Comparison of ENCODE assay signal across 12 cellular contexts in the genomic region with DNA sequence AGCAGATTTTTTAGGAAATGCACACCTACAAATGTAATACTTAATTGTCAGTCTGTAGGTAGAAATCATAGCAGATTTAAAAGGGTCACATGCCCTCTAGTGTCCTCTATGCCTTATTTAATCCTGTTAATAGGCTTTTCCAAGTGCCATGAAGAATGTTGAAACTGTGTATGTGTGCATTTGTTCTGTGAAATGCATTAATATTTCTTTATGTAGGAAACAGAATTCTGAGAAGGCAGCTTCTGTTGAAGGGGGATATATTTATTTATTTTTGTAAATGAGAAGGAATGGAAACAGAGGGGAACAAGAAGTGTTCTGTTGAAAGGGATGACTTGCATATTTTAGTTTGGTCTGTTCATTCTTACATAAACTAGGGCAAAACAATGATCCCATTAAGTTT. TPM values are rescaled to one million over a fixed set of nuclear protein-coding genes. Genes with fewer than 3 reads are reported as not detected.
DNase-seq lines count a peak whose midpoint lies in the region; ATAC-seq, FAIRE-seq and TF ChIP-seq lines count a peak whose summit lies in the region.
"Had no signal": no experiment of that assay in that cellular context is flagged by ENCODE, and none has a peak within 500 bp of the region (broad histone marks: within the 10 kb centered on the region; RNA-seq: fewer than 3 reads in every experiment).

No MANE protein-coding gene starts in this region.

- RAD21 ChIA-PET in GM12878 (lab: Charles Lee; ENCODE audit: unreplicated experiment), result interaction anchor here (1.0 to 7.8 kb wide), 11 partner anchors 8 to 452 kb away, joined by 3 to 81 read pairs (median 6); partner anchors contain the start of gene GAS2

- ATAC-seq in GM12878 (peak; percentile 24; the same call in 1 of the 3 replicates), HG03108 (IDR thresholded peaks at IDR 0.05; ENCODE audit: unreplicated experiment) (no peak)

- H3K27me3 ChIP-seq in GM12878 (replicated peaks in 1 of 2; ENCODE audit: control insufficient read depth in 2 of 2, insufficient read depth in 2 of 2, low read length in 1 of 2), result no peaks in the 10 kb centered on the region
- H3K27me3 ChIP-seq: uterus had no signal

- H3K4me1 ChIP-seq in GM12878 (ENCODE audit: control insufficient read depth, insufficient read depth, low read length), result peaks cover 11% of the 10 kb centered on the region
- H3K4me1 ChIP-seq: uterus had no signal

- H3K4me1 Mint-ChIP-seq in neural crest cell, result peaks cover 21% of the 10 kb centered on the region

- no TSS peak for BruUV-seq in GM12878 (replicated peaks; lab: Mats Ljungman, UMichigan)

- H3K27ac Mint-ChIP-seq in neural crest cell (ENCODE audit: unreplicated experiment), result no peak overlapping the region

- no peak overlapping the region for H3K4me3 ChIP-seq in GM12878
- H3K4me3 ChIP-seq: smooth muscle cell, uterus had no signal

- H3K9me3 ChIP-seq in GM12878 (replicated peaks; ENCODE audit: control insufficient read depth, insufficient read depth, low read length), result 0 out of 3 replicates have a peak, but pooled peaks cover under 1% of the 10 kb centered on the region
- H3K9me3 ChIP-seq: uterus had no signal

- FAIRE-seq in GM12878 (lab: Jason Lieb, UNC), result no peak
- FAIRE-seq: GM12891 had no signal

- H3K36me3 Mint-ChIP-seq in neural crest cell (ENCODE audit: low read depth), result no peaks in the 10 kb centered on the region

- TF ChIP-seq POLR2A in GM12878 (IDR thresholded peaks at IDR 0.05; ENCODE audit: low read depth, low read length), result no peak

- no peaks in the 10 kb centered on the region for H3K79me2 ChIP-seq in GM12878 (ENCODE audit: control insufficient read depth, insufficient read depth, low read length)

- CTCF ChIA-PET in GM12878 (lab: Yijun Ruan, JAX), result interaction anchor here (0.7 to 6.5 kb wide), 11 partner anchors 8 to 443 kb away, joined by 3 to 83 read pairs (median 8); partner anchors contain the start of gene SVIP

- DNase-seq in H4 (ENCODE audit: low spot score) (peak; percentile 19), NCI-H2029 (lab: John Stamatoyannopoulos, UW) (peak; percentile 5), GM12878 (ENCODE audit: low read depth, low spot score) (no peak), neural crest cell (ENCODE audit: low read depth, low spot score) (no peak), GM03348 (ENCODE audit: low spot score) (no peak), MV-4-11 (lab: John Stamatoyannopoulos, UW) (no peak)
- DNase-seq: anterior cingulate cortex, NCI-H2227 treated with DMSO at 0.1 percent for 48 hours, uterus had no signal

- no peak overlapping the region for H3K27ac ChIP-seq in GM12878 (ENCODE audit: control insufficient read depth, insufficient read depth)
- H3K27ac ChIP-seq: uterus had no signal

- H3K27me3 Mint-ChIP-seq in neural crest cell (ENCODE audit: low read depth), result peaks cover 3% of the 10 kb centered on the region

- TF ChIP-seq CTCF in GM12878 (IDR thresholded peaks at IDR 0.05 in 2 of 3, conservative IDR thresholded peaks at IDR 0.05 in 1 of 3; ENCODE audit: control insufficient read depth in 2 of 3, extremely low read depth in 1 of 3, insufficient read depth in 1 of 3, low read depth in 3 of 3, low read length in 3 of 3), result peak; percentile 15 to 38 (median 23); a peak in 3 of 6 replicates
- TF ChIP-seq CTCF in neural crest cell (conservative IDR thresholded peaks at IDR 0.05), result peak; percentile 34

- no peak overlapping the region for H3K4me3 Mint-ChIP-seq in neural crest cell

- TF ChIP-seq EP300 in GM12878 (IDR thresholded peaks at IDR 0.05; ENCODE audit: borderline replicate concordance in 1 of 2, control insufficient read depth in 1 of 2, low read depth in 2 of 2, low read length in 2 of 2), result no peak

- H3K9ac ChIP-seq in GM12878 (ENCODE audit: control insufficient read depth, insufficient read depth, low read length), result no peak overlapping the region

- POLR2A ChIA-PET in GM12878 (lab: Charles Lee), result interaction anchor here (1.9 kb wide), 1 partner anchor 107 kb away, joined by 8 read pairs; no protein-coding TSS in a partner anchor

- peak; percentile 42; the same call in 1 of the 2 replicates for TF ChIP-seq RAD21 in GM12878 (IDR thresholded peaks at IDR 0.05; ENCODE audit: insufficient read depth, low read depth, low read length)

- no peak overlapping the region for H3K4me2 ChIP-seq in GM12878 (ENCODE audit: control insufficient read depth, insufficient read depth)
- H3K4me2 ChIP-seq: smooth muscle cell had no signal

- no peak overlapping the region for H2AFZ ChIP-seq in GM12878 (ENCODE audit: control insufficient read depth, low read depth, low read length)

- intact Hi-C loops in GM12878 (cut with micrococcal nuclease; ENCODE audit: unreplicated experiment), result no loop called here

- peaks cover 8% of the 10 kb centered on the region for H3K9me3 Mint-ChIP-seq in neural crest cell

- SMC1A ChIA-PET in GM12878 (lab: Charles Lee; ENCODE audit: uncharacterized antibody, unreplicated experiment), result interaction anchor here (0.6 to 14.6 kb wide), 13 partner anchors 8 to 293 kb away, joined by 3 to 251 read pairs (median 5); partner anchors contain the start of gene FANCF

- H4K20me1 ChIP-seq in GM12878 (ENCODE audit: control insufficient read depth, insufficient read depth), result no peaks in the 10 kb centered on the region

- no peaks in the 10 kb centered on the region for H3K36me3 ChIP-seq in GM12878 (ENCODE audit: control insufficient read depth in 2 of 2, insufficient read depth in 2 of 2, low read length in 1 of 2)
- H3K36me3 ChIP-seq: uterus had no signal

- in situ Hi-C loops in GM12878 (cut with MboI), result no loop called here

TF ChIP-seq in GM12878, 131 proteins besides CTCF, POLR2A, EP300 and RAD21:
- TF ChIP-seq ASH2L (IDR thresholded peaks at IDR 0.05; ENCODE audit: borderline replicate concordance, low read depth), result no peak
- no peak for TF ChIP-seq ETV6 (conservative IDR thresholded peaks at IDR 0.05 in 1 of 2, IDR thresholded peaks at IDR 0.05 in 1 of 2; ENCODE audit: borderline replicate concordance in 1 of 2, low read depth in 1 of 2)
- TF ChIP-seq ZNF207 (IDR thresholded peaks at IDR 0.05; ENCODE audit: borderline replicate concordance), result no peak
- no peak for TF ChIP-seq NR2C2 (IDR thresholded peaks at IDR 0.05; ENCODE audit: borderline replicate concordance, control insufficient read depth, insufficient read length, low read depth)

RNA-seq across cellular contexts. Expression of gene SVIP, which starts 51.0 kb away (rescaled TPM):
- 23.1 and 27.9 TPM in 2 replicates for total RNA-seq in H4 (2014; rRNA removed; shearing (Covaris generic))
- 23.8 and 24.7 TPM in 2 replicates for total RNA-seq in GM12878 (2013; cell fraction: nucleolus; rRNA removed)
- total RNA-seq in GM12878 (2014; rRNA removed) (17.8 and 30.1 TPM in 2 replicates), GM12878 (2014; rRNA removed; fragmentation: Illumina TruSeq; extraction: Trizol) (33.1 and 34.3 TPM in 2 replicates), GM12878 (2021) (59.2 and 59.3 TPM in 2 replicates), neural crest cell (32.5 and 36.7 TPM in 2 replicates)
- polyA plus RNA-seq in GM12878 (2011; ENCODE audit: low read depth), result 3.5 TPM
- polyA plus RNA-seq in GM12878 (2011; rRNA removed) (51.7 and 88.3 TPM in 2 replicates), GM12878 (2014; fragmentation: Illumina TruSeq; extraction: Trizol) (34.5 and 35.8 TPM in 2 replicates), GM12878 (2014; fragmentation: Nextera tagmentation; extraction: Ambion mirVana) (10 to 100 TPM; 59.0 to 78.0 TPM), GM12878 (2014; rRNA removed) (24.9 and 32.4 TPM in 2 replicates), GM12878 (2016; fragmentation: Nextera tagmentation; extraction: Ambion mirVana) (10 to 100 TPM; 73.9 to 77.9 TPM)
- 8.2 and 9.3 TPM in 2 replicates for polyA plus RNA-seq in GM12878 (2011; cell fraction: cytosol; rRNA removed)
- polyA plus RNA-seq in GM12878 (2011; cell fraction: nucleus; rRNA removed), result 7.5 and 7.8 TPM in 2 replicates
- polyA plus RNA-seq in GM12878 (2012), result 19.7 and 22.8 TPM in 2 replicates
- 4.1 and 7.0 TPM in 2 replicates for polyA minus RNA-seq in GM12878 (2011; rRNA and poly(A)+ RNA removed)
- 2.9 and 4.1 TPM in 2 replicates for polyA minus RNA-seq in GM12878 (2011; cell fraction: cytosol; rRNA and poly(A)+ RNA removed)
- polyA minus RNA-seq in GM12878 (2011; cell fraction: nucleus; rRNA and poly(A)+ RNA removed), result 6.4 and 14.5 TPM in 2 replicates

Comparison
In these comparisons a context has a peak if more than half of its experiments do, and no peak if none do; other contexts are left out.
1. DNase-seq: peak in H4 (single experiment) and NCI-H2029 (single experiment); none in GM12878 (single experiment), neural crest cell (single experiment), GM03348 (single experiment) and MV-4-11 (single experiment).